1 cellular context compared by ENCODE assay signal in the genomic region with DNA sequence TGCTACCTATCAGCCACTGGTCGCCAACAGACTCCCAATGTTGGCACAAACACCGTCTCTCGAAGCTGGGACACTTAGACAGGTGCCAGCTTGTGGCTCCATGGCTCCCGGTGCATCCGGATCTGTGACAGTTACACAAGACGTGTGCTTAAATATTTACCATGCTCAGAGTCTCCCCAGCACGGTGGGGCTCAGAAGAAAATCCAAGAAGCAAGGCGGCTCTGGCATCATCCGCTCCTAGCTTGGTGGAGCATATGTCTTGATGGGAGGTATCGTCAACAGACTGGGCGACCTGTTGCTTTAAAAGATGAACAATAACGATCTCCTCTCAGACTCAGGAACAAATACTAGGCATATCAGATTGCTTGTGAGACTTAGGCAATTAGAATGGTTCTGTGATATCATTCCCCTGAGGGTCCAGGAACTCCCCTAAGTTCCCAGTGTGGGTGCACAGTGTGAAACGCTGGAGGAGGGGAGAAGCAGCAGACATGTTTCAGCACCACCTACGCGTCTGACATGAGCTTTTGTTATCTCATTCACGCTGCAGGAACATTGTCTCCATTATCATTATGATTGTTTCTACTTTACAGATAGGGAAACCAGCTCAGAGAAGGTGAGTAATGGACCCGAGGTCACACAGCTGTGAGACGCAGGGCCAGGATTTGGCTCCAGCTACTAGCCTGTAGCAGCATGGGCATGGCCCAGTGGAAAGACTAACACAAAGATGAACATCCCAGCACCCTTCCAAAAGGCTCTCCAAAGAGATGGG.
TF ChIP-seq lines count a peak whose summit lies in the region.

No MANE protein-coding gene starts in this region.

TF ChIP-seq in SK-N-SH, 30 proteins besides CTCF, POLR2A, EP300 and RAD21 (continued from another document):
- TF ChIP-seq, protein P1, sequence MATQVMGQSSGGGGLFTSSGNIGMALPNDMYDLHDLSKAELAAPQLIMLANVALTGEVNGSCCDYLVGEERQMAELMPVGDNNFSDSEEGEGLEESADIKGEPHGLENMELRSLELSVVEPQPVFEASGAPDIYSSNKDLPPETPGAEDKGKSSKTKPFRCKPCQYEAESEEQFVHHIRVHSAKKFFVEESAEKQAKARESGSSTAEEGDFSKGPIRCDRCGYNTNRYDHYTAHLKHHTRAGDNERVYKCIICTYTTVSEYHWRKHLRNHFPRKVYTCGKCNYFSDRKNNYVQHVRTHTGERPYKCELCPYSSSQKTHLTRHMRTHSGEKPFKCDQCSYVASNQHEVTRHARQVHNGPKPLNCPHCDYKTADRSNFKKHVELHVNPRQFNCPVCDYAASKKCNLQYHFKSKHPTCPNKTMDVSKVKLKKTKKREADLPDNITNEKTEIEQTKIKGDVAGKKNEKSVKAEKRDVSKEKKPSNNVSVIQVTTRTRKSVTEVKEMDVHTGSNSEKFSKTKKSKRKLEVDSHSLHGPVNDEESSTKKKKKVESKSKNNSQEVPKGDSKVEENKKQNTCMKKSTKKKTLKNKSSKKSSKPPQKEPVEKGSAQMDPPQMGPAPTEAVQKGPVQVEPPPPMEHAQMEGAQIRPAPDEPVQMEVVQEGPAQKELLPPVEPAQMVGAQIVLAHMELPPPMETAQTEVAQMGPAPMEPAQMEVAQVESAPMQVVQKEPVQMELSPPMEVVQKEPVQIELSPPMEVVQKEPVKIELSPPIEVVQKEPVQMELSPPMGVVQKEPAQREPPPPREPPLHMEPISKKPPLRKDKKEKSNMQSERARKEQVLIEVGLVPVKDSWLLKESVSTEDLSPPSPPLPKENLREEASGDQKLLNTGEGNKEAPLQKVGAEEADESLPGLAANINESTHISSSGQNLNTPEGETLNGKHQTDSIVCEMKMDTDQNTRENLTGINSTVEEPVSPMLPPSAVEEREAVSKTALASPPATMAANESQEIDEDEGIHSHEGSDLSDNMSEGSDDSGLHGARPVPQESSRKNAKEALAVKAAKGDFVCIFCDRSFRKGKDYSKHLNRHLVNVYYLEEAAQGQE (IDR thresholded peaks at IDR 0.05; ENCODE audit: low read depth, low read length) = no peak
- no peak for TF ChIP-seq NFIC (IDR thresholded peaks at IDR 0.05; ENCODE audit: borderline replicate concordance)
- TF ChIP-seq RCOR1 (IDR thresholded peaks at IDR 0.05; ENCODE audit: low read length) = no peak
- no peak for TF ChIP-seq SMC3 (IDR thresholded peaks at IDR 0.05; ENCODE audit: low read depth, low read length)
- no peak for TF ChIP-seq IRF3 (IDR thresholded peaks at IDR 0.05; ENCODE audit: low read depth, low read length)
- TF ChIP-seq GABPA (IDR thresholded peaks at IDR 0.05; ENCODE audit: low read depth) = no peak
- no peak for TF ChIP-seq TAF1 (IDR thresholded peaks at IDR 0.05; ENCODE audit: borderline replicate concordance, low read depth, low read length)
- no peak for TF ChIP-seq MXI1 (IDR thresholded peaks at IDR 0.05; ENCODE audit: low read depth, low read length)
- no peak for TF ChIP-seq FOXJ3 (CRISPR knock-in tag; IDR thresholded peaks at IDR 0.05)
- no peak for TF ChIP-seq NRF1 (IDR thresholded peaks at IDR 0.05; ENCODE audit: low read depth, low read length)
- TF ChIP-seq ZBTB33 (IDR thresholded peaks at IDR 0.05; ENCODE audit: borderline replicate concordance, low read depth) = no peak
- no peak for TF ChIP-seq CHD2 (IDR thresholded peaks at IDR 0.05; ENCODE audit: low read length, partially characterized antibody)
- no peak for TF ChIP-seq PBX3 (IDR thresholded peaks at IDR 0.05)
- TF ChIP-seq EZH2phosphoT487 (IDR thresholded peaks at IDR 0.05; ENCODE audit: borderline replicate concordance, low read depth) = no peak
